1 cellular context compared by ENCODE assay signal in the genomic region with DNA sequence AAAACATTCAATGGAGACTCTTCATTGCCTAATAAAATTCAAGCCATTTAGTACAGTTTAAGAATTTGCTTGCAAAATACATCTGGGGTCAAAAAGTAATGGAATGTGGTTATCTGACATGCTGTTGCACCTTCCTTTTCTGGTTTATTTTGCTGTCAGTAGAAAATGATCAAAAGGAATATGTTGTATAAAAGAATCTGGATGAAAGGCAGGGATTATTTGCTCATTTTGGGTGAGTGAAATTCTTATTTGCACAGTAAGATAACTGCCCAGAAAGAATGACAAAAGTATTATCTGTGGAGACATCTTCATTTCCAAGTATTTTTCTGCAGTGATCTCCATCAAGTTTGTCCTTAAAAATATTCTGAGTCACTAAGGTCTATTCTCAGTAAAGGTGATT.
TF ChIP-seq lines count a peak whose summit lies in the region.

No MANE protein-coding gene starts in this region.

TF ChIP-seq in HepG2, 621 proteins besides CTCF, POLR2A, EP300 and RAD21:
- TF ChIP-seq GATA4 (IDR thresholded peaks at IDR 0.05; ENCODE audit: borderline replicate concordance, low read depth) (peak; percentile 70; the same call in 1 of the 2 replicates), BCL6 (CRISPR knock-in tag; IDR thresholded peaks at IDR 0.05) (peak; percentile 52; the same call in 1 of the 2 replicates), ZNF274 (CRISPR knock-in tag; IDR thresholded peaks at IDR 0.05) (no peak), CREM (IDR thresholded peaks at IDR 0.05) (peak; percentile 73; the same call in 1 of the 2 replicates), CREM (CRISPR knock-in tag; IDR thresholded peaks at IDR 0.05) (no peak), RNF2 (conservative IDR thresholded peaks at IDR 0.05; ENCODE audit: low read depth) (no peak), SYNCRIP (IDR thresholded peaks at IDR 0.05; ENCODE audit: insufficient read depth, low read depth, low read length) (no peak), PAF1 (CRISPR knock-in tag; IDR thresholded peaks at IDR 0.05) (no peak), PRMT3 (CRISPR knock-in tag; IDR thresholded peaks at IDR 0.05; ENCODE audit: borderline replicate concordance, low read depth) (no peak), ZFP37 (CRISPR knock-in tag; IDR thresholded peaks at IDR 0.05; ENCODE audit: borderline replicate concordance) (no peak), MTA3 (CRISPR knock-in tag; IDR thresholded peaks at IDR 0.05) (no peak), SOX13 (IDR thresholded peaks at IDR 0.05) (no peak), SOX13 (CRISPR knock-in tag; conservative IDR thresholded peaks at IDR 0.05 in 1 of 2, IDR thresholded peaks at IDR 0.05 in 1 of 2) (peak in 1 of 2 experiments; percentile 67; a peak in 2 of 4 replicates), NCOA2 (CRISPR knock-in tag; IDR thresholded peaks at IDR 0.05) (peak; percentile 80), ZNF207 (IDR thresholded peaks at IDR 0.05; ENCODE audit: borderline replicate concordance) (no peak), ZNF292 (CRISPR knock-in tag; IDR thresholded peaks at IDR 0.05; ENCODE audit: borderline replicate concordance, low read depth) (no peak), STAT5B (CRISPR knock-in tag; IDR thresholded peaks at IDR 0.05) (no peak), PHF20 (CRISPR knock-in tag; IDR thresholded peaks at IDR 0.05) (no peak), ZBTB42 (CRISPR knock-in tag; IDR thresholded peaks at IDR 0.05) (no peak), GZF1 (CRISPR knock-in tag; IDR thresholded peaks at IDR 0.05) (no peak), ZNF792 (CRISPR knock-in tag; IDR thresholded peaks at IDR 0.05) (0 out of 2 replicates have a peak, but pooled peaks have one; percentile 31), TCF7L2 (IDR thresholded peaks at IDR 0.05; ENCODE audit: low read depth, low read length) (peak; percentile 79), HMG20A (CRISPR knock-in tag; IDR thresholded peaks at IDR 0.05; ENCODE audit: borderline replicate concordance) (no peak), ZNF367 (CRISPR knock-in tag; IDR thresholded peaks at IDR 0.05; ENCODE audit: borderline replicate concordance) (no peak), TCF7 (IDR thresholded peaks at IDR 0.05; ENCODE audit: low read depth) (peak; percentile 82), FOXA1 (IDR thresholded peaks at IDR 0.05) (no peak), FOXA1 (CRISPR knock-in tag; IDR thresholded peaks at IDR 0.05) (peak; percentile 76), MYNN (CRISPR knock-in tag; IDR thresholded peaks at IDR 0.05; ENCODE audit: low read depth) (no peak), NR2F6 (IDR thresholded peaks at IDR 0.05) (peak; percentile 47; the same call in 1 of the 2 replicates), NR2F6 (CRISPR knock-in tag; IDR thresholded peaks at IDR 0.05) (no peak), CEBPG (CRISPR knock-in tag; IDR thresholded peaks at IDR 0.05) (peak; percentile 39), RARA (CRISPR knock-in tag; IDR thresholded peaks at IDR 0.05) (0 out of 2 replicates have a peak, but pooled peaks have one; percentile 28), ZFP36 (IDR thresholded peaks at IDR 0.05; ENCODE audit: borderline replicate concordance, low read depth, low read length, partially characterized antibody) (no peak), ISL2 (CRISPR knock-in tag; IDR thresholded peaks at IDR 0.05) (peak; percentile 94), FOXA3 (CRISPR knock-in tag; IDR thresholded peaks at IDR 0.05) (peak; percentile 42), SAP130 (CRISPR knock-in tag; IDR thresholded peaks at IDR 0.05; ENCODE audit: low read depth) (peak; percentile 23; the same call in 1 of the 2 replicates)
- TF ChIP-seq, protein P1, sequence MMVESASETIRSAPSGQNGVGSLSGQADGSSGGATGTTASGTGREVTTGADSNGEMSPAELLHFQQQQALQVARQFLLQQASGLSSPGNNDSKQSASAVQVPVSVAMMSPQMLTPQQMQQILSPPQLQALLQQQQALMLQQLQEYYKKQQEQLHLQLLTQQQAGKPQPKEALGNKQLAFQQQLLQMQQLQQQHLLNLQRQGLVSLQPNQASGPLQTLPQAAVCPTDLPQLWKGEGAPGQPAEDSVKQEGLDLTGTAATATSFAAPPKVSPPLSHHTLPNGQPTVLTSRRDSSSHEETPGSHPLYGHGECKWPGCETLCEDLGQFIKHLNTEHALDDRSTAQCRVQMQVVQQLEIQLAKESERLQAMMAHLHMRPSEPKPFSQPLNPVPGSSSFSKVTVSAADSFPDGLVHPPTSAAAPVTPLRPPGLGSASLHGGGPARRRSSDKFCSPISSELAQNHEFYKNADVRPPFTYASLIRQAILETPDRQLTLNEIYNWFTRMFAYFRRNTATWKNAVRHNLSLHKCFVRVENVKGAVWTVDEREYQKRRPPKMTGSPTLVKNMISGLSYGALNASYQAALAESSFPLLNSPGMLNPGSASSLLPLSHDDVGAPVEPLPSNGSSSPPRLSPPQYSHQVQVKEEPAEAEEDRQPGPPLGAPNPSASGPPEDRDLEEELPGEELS (CRISPR knock-in tag; IDR thresholded peaks at IDR 0.05): peak; percentile 26; the same call in 1 of the 2 replicates
- TF ChIP-seq, protein P2, sequence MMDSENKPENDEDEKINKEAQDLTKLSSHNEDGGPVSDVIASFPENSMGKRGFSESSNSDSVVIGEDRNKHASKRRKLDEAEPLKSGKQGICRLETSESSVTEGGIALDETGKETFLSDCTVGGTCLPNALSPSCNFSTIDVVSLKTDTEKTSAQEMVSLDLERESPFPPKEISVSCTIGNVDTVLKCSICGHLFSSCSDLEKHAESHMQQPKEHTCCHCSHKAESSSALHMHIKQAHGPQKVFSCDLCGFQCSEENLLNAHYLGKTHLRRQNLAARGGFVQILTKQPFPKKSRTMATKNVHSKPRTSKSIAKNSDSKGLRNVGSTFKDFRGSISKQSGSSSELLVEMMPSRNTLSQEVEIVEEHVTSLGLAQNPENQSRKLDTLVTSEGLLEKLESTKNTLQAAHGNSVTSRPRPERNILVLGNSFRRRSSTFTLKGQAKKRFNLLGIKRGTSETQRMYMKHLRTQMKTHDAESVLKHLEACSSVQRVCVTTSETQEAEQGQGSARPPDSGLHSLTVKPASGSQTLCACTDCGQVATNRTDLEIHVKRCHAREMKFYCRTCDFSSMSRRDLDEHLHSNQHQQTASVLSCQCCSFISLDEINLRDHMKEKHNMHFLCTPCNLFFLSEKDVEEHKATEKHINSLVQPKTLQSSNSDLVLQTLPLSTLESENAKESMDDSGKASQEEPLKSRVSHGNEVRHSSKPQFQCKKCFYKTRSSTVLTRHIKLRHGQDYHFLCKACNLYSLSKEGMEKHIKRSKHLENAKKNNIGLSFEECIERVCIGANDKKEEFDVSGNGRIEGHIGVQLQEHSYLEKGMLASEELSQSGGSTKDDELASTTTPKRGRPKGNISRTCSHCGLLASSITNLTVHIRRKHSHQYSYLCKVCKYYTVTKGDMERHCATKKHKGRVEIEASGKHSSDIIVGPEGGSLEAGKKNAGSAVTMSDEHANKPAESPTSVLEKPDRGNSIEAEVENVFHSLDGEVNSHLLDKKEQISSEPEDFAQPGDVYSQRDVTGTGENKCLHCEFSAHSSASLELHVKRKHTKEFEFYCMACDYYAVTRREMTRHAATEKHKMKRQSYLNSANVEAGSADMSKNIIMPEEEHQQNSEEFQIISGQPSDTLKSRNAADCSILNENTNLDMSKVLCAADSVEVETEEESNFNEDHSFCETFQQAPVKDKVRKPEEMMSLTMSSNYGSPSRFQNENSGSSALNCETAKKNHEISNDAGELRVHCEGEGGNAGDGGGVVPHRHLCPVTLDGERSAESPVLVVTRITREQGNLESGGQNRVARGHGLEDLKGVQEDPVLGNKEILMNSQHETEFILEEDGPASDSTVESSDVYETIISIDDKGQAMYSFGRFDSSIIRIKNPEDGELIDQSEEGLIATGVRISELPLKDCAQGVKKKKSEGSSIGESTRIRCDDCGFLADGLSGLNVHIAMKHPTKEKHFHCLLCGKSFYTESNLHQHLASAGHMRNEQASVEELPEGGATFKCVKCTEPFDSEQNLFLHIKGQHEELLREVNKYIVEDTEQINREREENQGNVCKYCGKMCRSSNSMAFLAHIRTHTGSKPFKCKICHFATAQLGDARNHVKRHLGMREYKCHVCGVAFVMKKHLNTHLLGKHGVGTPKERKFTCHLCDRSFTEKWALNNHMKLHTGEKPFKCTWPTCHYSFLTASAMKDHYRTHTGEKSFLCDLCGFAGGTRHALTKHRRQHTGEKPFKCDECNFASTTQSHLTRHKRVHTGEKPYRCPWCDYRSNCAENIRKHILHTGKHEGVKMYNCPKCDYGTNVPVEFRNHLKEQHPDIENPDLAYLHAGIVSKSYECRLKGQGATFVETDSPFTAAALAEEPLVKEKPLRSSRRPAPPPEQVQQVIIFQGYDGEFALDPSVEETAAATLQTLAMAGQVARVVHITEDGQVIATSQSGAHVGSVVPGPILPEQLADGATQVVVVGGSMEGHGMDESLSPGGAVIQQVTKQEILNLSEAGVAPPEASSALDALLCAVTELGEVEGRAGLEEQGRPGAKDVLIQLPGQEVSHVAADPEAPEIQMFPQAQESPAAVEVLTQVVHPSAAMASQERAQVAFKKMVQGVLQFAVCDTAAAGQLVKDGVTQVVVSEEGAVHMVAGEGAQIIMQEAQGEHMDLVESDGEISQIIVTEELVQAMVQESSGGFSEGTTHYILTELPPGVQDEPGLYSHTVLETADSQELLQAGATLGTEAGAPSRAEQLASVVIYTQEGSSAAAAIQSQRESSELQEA (CRISPR knock-in tag; IDR thresholded peaks at IDR 0.05; ENCODE audit: not compliant biosample characterization): no peak
- TF ChIP-seq, protein P3, sequence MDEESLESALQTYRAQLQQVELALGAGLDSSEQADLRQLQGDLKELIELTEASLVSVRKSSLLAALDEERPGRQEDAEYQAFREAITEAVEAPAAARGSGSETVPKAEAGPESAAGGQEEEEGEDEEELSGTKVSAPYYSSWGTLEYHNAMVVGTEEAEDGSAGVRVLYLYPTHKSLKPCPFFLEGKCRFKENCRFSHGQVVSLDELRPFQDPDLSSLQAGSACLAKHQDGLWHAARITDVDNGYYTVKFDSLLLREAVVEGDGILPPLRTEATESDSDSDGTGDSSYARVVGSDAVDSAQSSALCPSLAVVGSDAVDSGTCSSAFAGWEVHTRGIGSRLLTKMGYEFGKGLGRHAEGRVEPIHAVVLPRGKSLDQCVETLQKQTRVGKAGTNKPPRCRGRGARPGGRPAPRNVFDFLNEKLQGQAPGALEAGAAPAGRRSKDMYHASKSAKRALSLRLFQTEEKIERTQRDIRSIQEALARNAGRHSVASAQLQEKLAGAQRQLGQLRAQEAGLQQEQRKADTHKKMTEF (CRISPR knock-in tag; IDR thresholded peaks at IDR 0.05): no peak
- TF ChIP-seq, protein P4, sequence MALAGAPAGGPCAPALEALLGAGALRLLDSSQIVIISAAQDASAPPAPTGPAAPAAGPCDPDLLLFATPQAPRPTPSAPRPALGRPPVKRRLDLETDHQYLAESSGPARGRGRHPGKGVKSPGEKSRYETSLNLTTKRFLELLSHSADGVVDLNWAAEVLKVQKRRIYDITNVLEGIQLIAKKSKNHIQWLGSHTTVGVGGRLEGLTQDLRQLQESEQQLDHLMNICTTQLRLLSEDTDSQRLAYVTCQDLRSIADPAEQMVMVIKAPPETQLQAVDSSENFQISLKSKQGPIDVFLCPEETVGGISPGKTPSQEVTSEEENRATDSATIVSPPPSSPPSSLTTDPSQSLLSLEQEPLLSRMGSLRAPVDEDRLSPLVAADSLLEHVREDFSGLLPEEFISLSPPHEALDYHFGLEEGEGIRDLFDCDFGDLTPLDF (CRISPR knock-in tag; IDR thresholded peaks at IDR 0.05): no peak
